Comparison of ENCODE assay signal across 3 cellular contexts in genomic region chr4:2432004-2432403, GRCh38.
TF ChIP-seq lines count a peak whose summit lies in the region.

No MANE protein-coding gene starts in this region.

TF ChIP-seq in HEK293, 187 proteins besides CTCF, POLR2A, EP300 and RAD21:
- TF ChIP-seq ZNF571 (tag by site-specific recombination; IDR thresholded peaks at IDR 0.05) (no peak), HOXD13 (CRISPR knock-in tag; IDR thresholded peaks at IDR 0.05; ENCODE audit: borderline replicate concordance) (no peak), ZFHX2 (tag by site-specific recombination; conservative IDR thresholded peaks at IDR 0.05) (no peak), TRIM28 (IDR thresholded peaks at IDR 0.05; ENCODE audit: borderline replicate concordance, low read length) (peak; percentile 73; the same call in 1 of the 2 replicates)
- TF ChIP-seq, protein P1, sequence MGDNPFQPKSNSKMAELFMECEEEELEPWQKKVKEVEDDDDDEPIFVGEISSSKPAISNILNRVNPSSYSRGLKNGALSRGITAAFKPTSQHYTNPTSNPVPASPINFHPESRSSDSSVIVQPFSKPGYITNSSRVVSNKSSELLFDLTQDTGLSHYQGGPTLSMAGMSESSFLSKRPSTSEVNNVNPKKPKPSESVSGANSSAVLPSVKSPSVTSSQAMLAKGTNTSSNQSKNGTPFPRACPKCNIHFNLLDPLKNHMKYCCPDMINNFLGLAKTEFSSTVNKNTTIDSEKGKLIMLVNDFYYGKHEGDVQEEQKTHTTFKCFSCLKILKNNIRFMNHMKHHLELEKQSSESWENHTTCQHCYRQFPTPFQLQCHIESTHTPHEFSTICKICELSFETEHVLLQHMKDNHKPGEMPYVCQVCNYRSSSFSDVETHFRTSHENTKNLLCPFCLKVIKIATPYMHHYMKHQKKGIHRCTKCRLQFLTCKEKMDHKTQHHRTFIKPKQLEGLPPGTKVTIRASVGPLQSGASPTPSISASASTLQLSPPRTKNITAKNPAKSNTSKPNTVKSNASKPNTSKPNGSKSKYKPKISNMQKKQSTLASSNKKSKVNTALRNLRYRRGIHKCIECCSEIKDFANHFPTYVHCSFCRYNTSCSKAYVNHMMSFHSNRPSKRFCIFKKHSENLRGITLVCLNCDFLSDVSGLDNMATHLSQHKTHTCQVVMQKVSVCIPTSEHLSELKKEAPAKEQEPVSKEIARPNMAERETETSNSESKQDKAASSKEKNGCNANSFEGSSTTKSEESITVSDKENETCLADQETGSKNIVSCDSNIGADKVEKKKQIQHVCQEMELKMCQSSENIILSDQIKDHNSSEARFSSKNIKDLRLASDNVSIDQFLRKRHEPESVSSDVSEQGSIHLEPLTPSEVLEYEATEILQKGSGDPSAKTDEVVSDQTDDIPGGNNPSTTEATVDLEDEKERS (tag by site-specific recombination; IDR thresholded peaks at IDR 0.05), result peak; percentile 95; the same call in 1 of the 2 replicates
- TF ChIP-seq, protein P2, sequence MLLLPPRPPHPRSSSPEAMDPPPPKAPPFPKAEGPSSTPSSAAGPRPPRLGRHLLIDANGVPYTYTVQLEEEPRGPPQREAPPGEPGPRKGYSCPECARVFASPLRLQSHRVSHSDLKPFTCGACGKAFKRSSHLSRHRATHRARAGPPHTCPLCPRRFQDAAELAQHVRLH (tag by site-specific recombination; IDR thresholded peaks at IDR 0.05), result peak; percentile 77; the same call in 1 of the 2 replicates

TF ChIP-seq in WTC11, 78 proteins besides CTCF, POLR2A, EP300 and RAD21:
- TF ChIP-seq GTF2I (CRISPR knock-in tag; conservative IDR thresholded peaks at IDR 0.05), result peak; percentile 82
- no peak for TF ChIP-seq USF1 (CRISPR knock-in tag; IDR thresholded peaks at IDR 0.05)
- no peak for TF ChIP-seq NR1H2 (CRISPR knock-in tag; IDR thresholded peaks at IDR 0.05)
- no peak for TF ChIP-seq CREM (CRISPR knock-in tag; IDR thresholded peaks at IDR 0.05)
- TF ChIP-seq ZNF138 (CRISPR knock-in tag; conservative IDR thresholded peaks at IDR 0.05), result no peak

TF ChIP-seq in H1, 55 proteins besides CTCF, POLR2A, EP300 and RAD21:
- no peak for TF ChIP-seq E2F6 (IDR thresholded peaks at IDR 0.05)
- peak; percentile 94 for TF ChIP-seq KDM1A (IDR thresholded peaks at IDR 0.05; ENCODE audit: borderline replicate concordance, low read length)
- TF ChIP-seq HDAC2 (IDR thresholded peaks at IDR 0.05; ENCODE audit: borderline replicate concordance in 1 of 2, low read depth in 2 of 2, low read length in 2 of 2), result 0 out of 4 replicates have a peak, but pooled peaks of 1 of the 2 experiments have one; percentile 53
- no peak for TF ChIP-seq SIRT6 (IDR thresholded peaks at IDR 0.05; ENCODE audit: low read length)
TF ChIP-seq in H1: peak in this region for 2.
